Comparison of ENCODE assay signal across 1 cellular context in genomic region chr10:32980558-32981468, GRCh38.
TF ChIP-seq lines count a peak whose summit lies in the region.

No MANE protein-coding gene starts in this region.

TF ChIP-seq in HepG2, 621 proteins besides CTCF, POLR2A, EP300 and RAD21 (continued from another document and continues in another):
- TF ChIP-seq AHDC1 (CRISPR knock-in tag; IDR thresholded peaks at IDR 0.05; ENCODE audit: borderline replicate concordance) (peak; percentile 70; the same call in 1 of the 2 replicates), ZKSCAN5 (CRISPR knock-in tag; IDR thresholded peaks at IDR 0.05) (peak; percentile 61; the same call in 1 of the 2 replicates), GTF3A (CRISPR knock-in tag; conservative IDR thresholded peaks at IDR 0.05) (no peak), POGK (CRISPR knock-in tag; conservative IDR thresholded peaks at IDR 0.05) (0 out of 2 replicates have a peak, but pooled peaks have one; percentile 37), ZNF816 (CRISPR knock-in tag; IDR thresholded peaks at IDR 0.05; ENCODE audit: borderline replicate concordance) (peak; percentile 66; the same call in 1 of the 2 replicates), THAP11 (CRISPR knock-in tag; IDR thresholded peaks at IDR 0.05) (peak; percentile 76), NR2F1 (CRISPR knock-in tag; IDR thresholded peaks at IDR 0.05) (0 out of 4 replicates have a peak, but pooled peaks of 1 of the 2 experiments have one; percentile 21), ZNF235 (CRISPR knock-in tag; IDR thresholded peaks at IDR 0.05; ENCODE audit: borderline replicate concordance) (no peak), XRCC5 (optimal IDR thresholded peaks at IDR 0.05; ENCODE audit: low read length) (peak; percentile 80), ZNF530 (CRISPR knock-in tag; IDR thresholded peaks at IDR 0.05; ENCODE audit: low read depth) (no peak), ZNF33B (CRISPR knock-in tag; IDR thresholded peaks at IDR 0.05) (no peak), ZFP36L1 (CRISPR knock-in tag; IDR thresholded peaks at IDR 0.05) (no peak), ETV6 (CRISPR knock-in tag; conservative IDR thresholded peaks at IDR 0.05) (peak; percentile 71), ZNF792 (CRISPR knock-in tag; IDR thresholded peaks at IDR 0.05) (peak; percentile 67), FOXO1 (CRISPR knock-in tag; IDR thresholded peaks at IDR 0.05) (peak; percentile 46), NR2F2 (IDR thresholded peaks at IDR 0.05; ENCODE audit: borderline replicate concordance, low read depth) (no peak), ATF7 (IDR thresholded peaks at IDR 0.05) (no peak), ATF7 (CRISPR knock-in tag; IDR thresholded peaks at IDR 0.05) (0 out of 2 replicates have a peak, but pooled peaks have one; percentile 39), THYN1 (CRISPR knock-in tag; IDR thresholded peaks at IDR 0.05; ENCODE audit: borderline replicate concordance, low read depth) (peak; percentile 77; the same call in 1 of the 2 replicates), MAF1 (CRISPR knock-in tag; IDR thresholded peaks at IDR 0.05; ENCODE audit: borderline replicate concordance) (no peak), ZMAT3 (CRISPR knock-in tag; conservative IDR thresholded peaks at IDR 0.05) (peak; percentile 27; the same call in 1 of the 2 replicates), SOX6 (IDR thresholded peaks at IDR 0.05) (no peak), SOX6 (CRISPR knock-in tag; IDR thresholded peaks at IDR 0.05) (peak; percentile 66), SCMH1 (CRISPR knock-in tag; IDR thresholded peaks at IDR 0.05; ENCODE audit: borderline replicate concordance) (no peak), TCF7L2 (IDR thresholded peaks at IDR 0.05; ENCODE audit: low read depth, low read length) (no peak), TMF1 (CRISPR knock-in tag; IDR thresholded peaks at IDR 0.05; ENCODE audit: low read depth) (no peak; the same call in 1 of the 2 replicates), ZNF362 (CRISPR knock-in tag; IDR thresholded peaks at IDR 0.05; ENCODE audit: borderline replicate concordance) (peak; percentile 34; the same call in 1 of the 2 replicates), ZNF556 (CRISPR knock-in tag; IDR thresholded peaks at IDR 0.05; ENCODE audit: borderline replicate concordance) (no peak), ARID4A (CRISPR knock-in tag; IDR thresholded peaks at IDR 0.05; ENCODE audit: borderline replicate concordance) (peak; percentile 85; the same call in 1 of the 2 replicates), POGZ (CRISPR knock-in tag; IDR thresholded peaks at IDR 0.05) (peak; percentile 72), THRA (CRISPR knock-in tag; IDR thresholded peaks at IDR 0.05; ENCODE audit: borderline replicate concordance) (0 out of 2 replicates have a peak, but pooled peaks have one; percentile 41), ZNF563 (CRISPR knock-in tag; IDR thresholded peaks at IDR 0.05) (no peak), SKI (IDR thresholded peaks at IDR 0.05; ENCODE audit: partially characterized antibody) (peak; percentile 50), DMAP1 (CRISPR knock-in tag; IDR thresholded peaks at IDR 0.05) (peak; percentile 75; the same call in 1 of the 2 replicates), NAIF1 (CRISPR knock-in tag; IDR thresholded peaks at IDR 0.05; ENCODE audit: borderline replicate concordance) (peak; percentile 82; the same call in 1 of the 2 replicates), FOXP4 (CRISPR knock-in tag; IDR thresholded peaks at IDR 0.05) (peak; percentile 67), RBAK (CRISPR knock-in tag; IDR thresholded peaks at IDR 0.05) (peak; percentile 66; the same call in 1 of the 2 replicates), TFE3 (CRISPR knock-in tag; IDR thresholded peaks at IDR 0.05) (peak; percentile 95), ZNF180 (CRISPR knock-in tag; IDR thresholded peaks at IDR 0.05; ENCODE audit: borderline replicate concordance, low read depth) (no peak), SIX4 (CRISPR knock-in tag; IDR thresholded peaks at IDR 0.05) (no peak; the same call in 1 of the 2 replicates), FLYWCH1 (CRISPR knock-in tag; IDR thresholded peaks at IDR 0.05) (no peak), TBX2 (CRISPR knock-in tag; IDR thresholded peaks at IDR 0.05; ENCODE audit: borderline replicate concordance) (peak; percentile 89), PAWR (CRISPR knock-in tag; IDR thresholded peaks at IDR 0.05; ENCODE audit: borderline replicate concordance) (no peak), MIER2 (CRISPR knock-in tag; IDR thresholded peaks at IDR 0.05) (no peak; the same call in 1 of the 2 replicates), NCOA2 (CRISPR knock-in tag; IDR thresholded peaks at IDR 0.05) (0 out of 2 replicates have a peak, but pooled peaks have one; percentile 34), ZNF605 (CRISPR knock-in tag; IDR thresholded peaks at IDR 0.05) (peak; percentile 71; the same call in 1 of the 2 replicates), ZBTB25 (CRISPR knock-in tag; IDR thresholded peaks at IDR 0.05) (peak; percentile 74)
